In genomic region chr1:61807606-61808005, GRCh38 we compare ENCODE assay signal across 15 cellular contexts.
DNase-seq lines count a peak whose midpoint lies in the region; ATAC-seq and TF ChIP-seq lines count a peak whose summit lies in the region.
"Had no signal": no experiment of that assay in that cellular context is flagged by ENCODE, and none has a peak within 500 bp of the region (broad histone marks: within the 10 kb centered on the region; RNA-seq: fewer than 3 reads in every experiment).

No MANE protein-coding gene starts in this region.

- H3K4me3 ChIP-seq in BJ (ENCODE audit: low read depth, low read length) (no peak overlapping the region), adipocyte (ENCODE audit: low read length) (no peak overlapping the region), fibroblast of the aortic adventitia (ENCODE audit: low read depth, low read length) (no peak overlapping the region), lower lobe of right lung (no peak overlapping the region)
- H3K4me3 ChIP-seq: BLaER1 had no signal

- TF ChIP-seq CTCF in BJ (IDR thresholded peaks at IDR 0.05; ENCODE audit: insufficient read depth, low read depth, low read length) (no peak), fibroblast of the aortic adventitia (IDR thresholded peaks at IDR 0.05; ENCODE audit: insufficient read depth, low read length) (no peak), lower lobe of right lung (IDR thresholded peaks at IDR 0.05) (no peak)

- peak; percentile 10 for DNase-seq in AG08395 (ENCODE audit: low spot score)
- DNase-seq in BJ (ENCODE audit: low read depth), result peak; percentile 33
- DNase-seq in adipocyte (ENCODE audit: low read depth), result peak; percentile 14
- DNase-seq in fibroblast of the aortic adventitia (ENCODE audit: low read depth), result peak; percentile 54
- no peak for DNase-seq in EL
- DNase-seq in NCI-H2196 (lab: John Stamatoyannopoulos, UW; ENCODE audit: unreplicated experiment), result no peak
- DNase-seq in lower lobe of right lung, result no peak
- DNase-seq: Caco-2; CD8-positive, alpha-beta memory T cell; HCEC 1CT; KG1 had no signal

- no peak overlapping the region for H3K9ac ChIP-seq in adipocyte (ENCODE audit: low read length)
- H3K9ac ChIP-seq: BLaER1 had no signal

- CTCF ChIA-PET in BJ (lab: Yijun Ruan, JAX), result no interaction called here

- H3K9me3 ChIP-seq in adipocyte (ENCODE audit: control insufficient read depth, low read length), result no peaks in the 10 kb centered on the region
- no peaks in the 10 kb centered on the region for H3K9me3 ChIP-seq in lower lobe of right lung
- H3K9me3 ChIP-seq: BLaER1, Caco-2 had no signal

- H3K36me3 ChIP-seq in BJ (ENCODE audit: control insufficient read depth, insufficient read depth, low read length) (no peaks in the 10 kb centered on the region), adipocyte (ENCODE audit: control insufficient read depth, insufficient read depth, low read length, severe bottlenecking) (no peaks in the 10 kb centered on the region), lower lobe of right lung (peaks cover 29% of the 10 kb centered on the region)
- H3K36me3 ChIP-seq: BLaER1 had no signal

- no peaks in the 10 kb centered on the region for H3K27me3 ChIP-seq in BJ (ENCODE audit: control insufficient read depth, insufficient read depth, low read length)
- no peaks in the 10 kb centered on the region for H3K27me3 ChIP-seq in adipocyte (replicated peaks; ENCODE audit: control insufficient read depth, insufficient read depth, low read length)
- no peaks in the 10 kb centered on the region for H3K27me3 ChIP-seq in lower lobe of right lung (ENCODE audit: low read depth)
- H3K27me3 ChIP-seq: BLaER1 had no signal

- H3K27ac ChIP-seq in lower lobe of right lung, result no peak overlapping the region
- H3K27ac ChIP-seq: 22Rv1, BLaER1, HL-60 had no signal

- intact Hi-C loops in lower lobe of right lung (cut with DNase I), result no loop called here

- no peaks in the 10 kb centered on the region for H3K4me1 ChIP-seq in adipocyte (ENCODE audit: control insufficient read depth, insufficient read depth, low read length)
- no peaks in the 10 kb centered on the region for H3K4me1 ChIP-seq in lower lobe of right lung
- H3K4me1 ChIP-seq: BLaER1, Caco-2 had no signal

- POLR2A ChIA-PET in BJ (lab: Charles Lee), result interaction anchor here (0.7 kb wide), 1 partner anchor 18 kb away, joined by 3 read pairs; no protein-coding TSS in a partner anchor

- ATAC-seq in GM19351 (IDR thresholded peaks at IDR 0.05; ENCODE audit: unreplicated experiment) (no peak), lower lobe of right lung (no peak)

Comparison
In these comparisons a context has a peak if more than half of its experiments do, and no peak if none do; other contexts are left out.
1. DNase-seq: peak in AG08395 (single experiment), BJ (single experiment), adipocyte (single experiment) and fibroblast of the aortic adventitia (single experiment); none in EL (single experiment), NCI-H2196 (single experiment) and lower lobe of right lung (single experiment).